In the genomic region with DNA sequence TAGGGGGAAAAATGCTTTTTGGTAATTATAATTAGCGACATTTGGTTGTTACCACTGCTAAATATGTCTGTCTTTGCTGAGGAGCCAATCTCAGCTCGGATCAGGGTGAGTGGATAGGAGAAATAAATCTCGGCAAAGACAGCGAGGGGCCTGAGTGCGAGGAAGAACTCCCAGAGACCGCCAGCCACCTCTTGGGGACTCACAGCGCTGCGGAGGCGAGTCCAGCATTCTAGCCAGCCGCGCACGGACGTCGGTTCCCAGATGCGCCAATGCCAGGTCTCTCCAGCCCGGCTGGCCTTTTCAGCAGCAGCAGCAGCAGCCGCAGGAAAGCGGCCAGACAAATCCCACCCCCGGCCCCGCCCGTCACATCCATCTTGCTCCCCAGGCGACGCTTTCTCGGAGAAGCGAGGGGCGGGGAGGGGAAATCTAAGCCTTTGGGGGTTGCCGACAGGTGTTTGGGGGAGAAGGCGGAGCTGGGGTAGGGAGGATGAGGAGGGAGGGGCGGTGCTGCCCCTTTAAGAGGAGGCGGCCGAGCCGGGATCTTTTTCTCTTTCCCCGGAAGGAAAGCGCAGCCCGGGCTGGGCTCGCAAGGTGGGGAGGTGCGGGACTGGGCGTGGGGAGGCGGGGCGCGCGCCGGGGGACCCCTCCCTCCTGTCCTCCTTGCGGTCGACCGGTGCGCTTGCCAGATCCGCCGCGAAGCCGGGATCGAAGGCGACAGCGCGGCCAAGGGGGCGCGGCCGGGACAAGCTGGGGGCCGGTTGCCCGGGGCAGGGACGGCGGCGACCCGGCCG, we compare ENCODE assay signal across 7 cellular contexts. TPM values are rescaled to one million over a fixed set of nuclear protein-coding genes. Genes with fewer than 3 reads are reported as not detected.
DNase-seq lines count a peak whose midpoint lies in the region; ATAC-seq and TF ChIP-seq lines count a peak whose summit lies in the region.

A gene (plus strand): TSS at position 685 of the 791 bp plus-strand sequence. CDS start 330 bp downstream, outside the sequence.

- H3K27ac Mint-ChIP-seq in IgD-negative memory B cell (peak within 1 kb of the TSS; percentile 51 to 85 (median 67)), osteocyte (ENCODE audit: unreplicated experiment) (peak within 1 kb of the TSS; percentile 96), type B pancreatic cell (peak within 1 kb of the TSS; percentile 98)

- intact Hi-C loops in head of caudate nucleus (cut with DNase I) = no loop called here

- H3K4me3 Mint-ChIP-seq in IgD-negative memory B cell (peak within 1 kb of the TSS; percentile 90 to 98 (median 93)), osteocyte (ENCODE audit: unreplicated experiment) (peak within 1 kb of the TSS; percentile 94), type B pancreatic cell (peak within 1 kb of the TSS; percentile 93)

- no peaks in the 10 kb centered on the region for H3K9me3 ChIP-seq in SK-N-MC (ENCODE audit: low read depth, low read length)

- H3K9ac ChIP-seq in SK-N-MC (ENCODE audit: insufficient read length) = no peak within 1 kb of the TSS

- DNase-seq in SK-N-MC (ENCODE audit: low read depth, low spot score) = no peak
- DNase-seq in activated naive CD8-positive, alpha-beta T cell treated with anti-CD3 and anti-CD28 coated beads, Interleukin-2, amount 50 U/mL, for 16 hours (ENCODE audit: low read depth, low spot score) = peak; percentile 24
- peak; percentile 41 to 92 (median 80) for DNase-seq in head of caudate nucleus
- no peak for DNase-seq in osteocyte (ENCODE audit: extremely low spot score, unreplicated experiment)
- peak; percentile 83 for DNase-seq in type B pancreatic cell (ENCODE audit: extremely low spot score, unreplicated experiment)

- peak within 1 kb of the TSS; percentile 83 for H3K4me3 ChIP-seq in SK-N-MC

- peak; percentile 37 for ATAC-seq in GM18511 (IDR thresholded peaks at IDR 0.05; ENCODE audit: unreplicated experiment)

- no peaks in the 10 kb centered on the region for H3K36me3 Mint-ChIP-seq in IgD-negative memory B cell
- H3K36me3 Mint-ChIP-seq in osteocyte (ENCODE audit: unreplicated experiment) = peaks cover 1% of the 10 kb centered on the region
- H3K36me3 Mint-ChIP-seq in type B pancreatic cell = no peaks in the 10 kb centered on the region

- no peak within 1 kb of the TSS for H3K27ac ChIP-seq in SK-N-MC

- TF ChIP-seq CTCF in osteocyte (IDR thresholded peaks at IDR 0.05) = no peak
- peak; percentile 23 for TF ChIP-seq CTCF in type B pancreatic cell (conservative IDR thresholded peaks at IDR 0.05)

- H3K9me3 Mint-ChIP-seq in IgD-negative memory B cell (no peaks in the 10 kb centered on the region), osteocyte (ENCODE audit: unreplicated experiment) (no peaks in the 10 kb centered on the region), type B pancreatic cell (no peaks in the 10 kb centered on the region)

- H3K36me3 ChIP-seq in SK-N-MC (ENCODE audit: insufficient read depth, low read length) = no peaks in the 10 kb centered on the region

- H3K27me3 Mint-ChIP-seq in IgD-negative memory B cell (no peaks in the 10 kb centered on the region), osteocyte (ENCODE audit: unreplicated experiment) (no peaks in the 10 kb centered on the region), type B pancreatic cell (peaks cover 33% of the 10 kb centered on the region)

- peaks cover 8 to 23% (median 20%) of the 10 kb centered on the region in 3 donors for H3K4me1 Mint-ChIP-seq in IgD-negative memory B cell
- peaks cover 79% of the 10 kb centered on the region for H3K4me1 Mint-ChIP-seq in osteocyte (ENCODE audit: unreplicated experiment)
- peaks cover 41% of the 10 kb centered on the region for H3K4me1 Mint-ChIP-seq in type B pancreatic cell (ENCODE audit: unreplicated experiment)

RNA-seq across cellular contexts. Expression of the gene that starts here (rescaled TPM):
- polyA plus RNA-seq in IgD-negative memory B cell = 4.0 TPM
- total RNA-seq in osteocyte = 201 and 221 TPM in 2 replicates
- 20.3 and 27.3 TPM in 2 replicates for total RNA-seq in type B pancreatic cell (ENCODE audit: low replicate concordance)

Comparison
In these comparisons a context has a peak if more than half of its experiments do, and no peak if none do; other contexts are left out.
1. DNase-seq: peak in activated naive CD8-positive, alpha-beta T cell treated with anti-CD3 and anti-CD28 coated beads, Interleukin-2, amount 50 U/mL, for 16 hours (single experiment), head of caudate nucleus (42 of 42) and type B pancreatic cell (single experiment); none in SK-N-MC (single experiment) and osteocyte (single experiment).
2. Peak in every context shown above with its lines, with median percentiles within 50 percentile points of each other: H3K27ac Mint-ChIP-seq and H3K4me3 Mint-ChIP-seq.